14 cellular contexts compared by ENCODE assay signal in genomic region chr14:54169254-54169924, GRCh38.
DNase-seq lines count a peak whose midpoint lies in the region; ATAC-seq and TF ChIP-seq lines count a peak whose summit lies in the region.
"Had no signal": no experiment of that assay in that cellular context is flagged by ENCODE, and none has a peak within 500 bp of the region (broad histone marks: within the 10 kb centered on the region; RNA-seq: fewer than 3 reads in every experiment).

No MANE protein-coding gene starts in this region.

- no peaks in the 10 kb centered on the region for H3K4me1 Mint-ChIP-seq in natural killer cell treated with Interleukin-12 subunit alpha and Interleukin-12 subunit beta and Interleukin-15 and Interleukin-18, amount 100 ng/mL, for 72 hours (ENCODE audit: low read depth in 2 of 2)
- H3K4me1 Mint-ChIP-seq: activated CD8-positive, alpha-beta memory T cell treated with anti-CD3 and anti-CD28 coated beads, Interleukin-2, amount 10 ng/mL, durations not matched to agents 7 days and 5 days had no signal

- no peaks in the 10 kb centered on the region for H3F3A ChIP-seq in SK-N-SH (replicated peaks; ENCODE audit: insufficient read depth)

- TF ChIP-seq RAD21 in SK-N-SH (IDR thresholded peaks at IDR 0.05; ENCODE audit: low read length), result no peak

- DNase-seq in SK-N-SH (no peak), NAMALWA (ENCODE audit: low spot score) (peak; percentile 25), epithelial cell of prostate (ENCODE audit: low read depth, low spot score) (no peak), retinal pigment epithelial cell (ENCODE audit: low read depth) (peak; percentile 52), NCI-H1436 treated with DMSO at 0.1 percent for 48 hours (lab: John Stamatoyannopoulos, UW) (no peak)
- DNase-seq in natural killer cell treated with Interleukin-12 subunit alpha and Interleukin-12 subunit beta and Interleukin-15 and Interleukin-18, amount 100 ng/mL, for 72 hours (ENCODE audit: low spot score), result no peak
- DNase-seq: activated CD8-positive, alpha-beta memory T cell treated with anti-CD3 and anti-CD28 coated beads, Interleukin-2, amount 10 ng/mL, durations not matched to agents 7 days and 5 days; NCI-H345; Right ventricle myocardium superior; sigmoid colon had no signal

- peak; percentile 26 to 52; a peak in 2 of 4 replicates for TF ChIP-seq EP300 in SK-N-SH (IDR thresholded peaks at IDR 0.05; ENCODE audit: borderline replicate concordance in 1 of 2, low read depth in 1 of 2, low read length in 1 of 2)

- H3K9me3 ChIP-seq in SK-N-SH, result no peaks in the 10 kb centered on the region
- H3K9me3 ChIP-seq: A549, sigmoid colon, tibial nerve had no signal

- H3K4me3 ChIP-seq in SK-N-SH (ENCODE audit: low read depth in 2 of 2, low read length in 1 of 2) (no peak overlapping the region), retinal pigment epithelial cell (ENCODE audit: low read length) (no peak overlapping the region)
- H3K4me3 ChIP-seq: A549, sigmoid colon, tibial nerve had no signal

- H3K9ac ChIP-seq in SK-N-SH, result no peak overlapping the region

- H4K20me1 ChIP-seq in SK-N-SH (ENCODE audit: insufficient read depth), result no peaks in the 10 kb centered on the region

- H3K27ac ChIP-seq in SK-N-SH (ENCODE audit: low read depth in 2 of 2, low read length in 1 of 2) (no peak overlapping the region), epithelial cell of prostate (peak overlapping the region; percentile 65)
- H3K27ac ChIP-seq: A549, sigmoid colon had no signal

- peaks cover 7 to 11% of the 10 kb centered on the region in 2 experiments; a peak in 2 of 4 replicates for H3K4me1 ChIP-seq in SK-N-SH (ENCODE audit: control insufficient read depth in 1 of 2, insufficient read depth in 2 of 2, low read depth in 1 of 2, low read length in 1 of 2)
- H3K4me1 ChIP-seq: A549 had no signal

- H3K9me3 Mint-ChIP-seq in natural killer cell treated with Interleukin-12 subunit alpha and Interleukin-12 subunit beta and Interleukin-15 and Interleukin-18, amount 100 ng/mL, for 72 hours, result no peaks in the 10 kb centered on the region

- no peak overlapping the region for H3K27ac Mint-ChIP-seq in natural killer cell treated with Interleukin-12 subunit alpha and Interleukin-12 subunit beta and Interleukin-15 and Interleukin-18, amount 100 ng/mL, for 72 hours
- H3K27ac Mint-ChIP-seq: activated CD8-positive, alpha-beta memory T cell treated with anti-CD3 and anti-CD28 coated beads, Interleukin-2, amount 10 ng/mL, durations not matched to agents 7 days and 5 days had no signal

- no peaks in the 10 kb centered on the region for H3K9me2 ChIP-seq in SK-N-SH

- no peaks in the 10 kb centered on the region for H3K36me3 Mint-ChIP-seq in natural killer cell treated with Interleukin-12 subunit alpha and Interleukin-12 subunit beta and Interleukin-15 and Interleukin-18, amount 100 ng/mL, for 72 hours
- H3K36me3 Mint-ChIP-seq: activated CD8-positive, alpha-beta memory T cell treated with anti-CD3 and anti-CD28 coated beads, Interleukin-2, amount 10 ng/mL, durations not matched to agents 7 days and 5 days had no signal

- H3K4me2 ChIP-seq in SK-N-SH, result 0 out of 2 replicates have a peak overlapping the region, but pooled peaks have one; percentile 39
- H3K4me2 ChIP-seq: A549 had no signal

- H3K4me3 Mint-ChIP-seq in natural killer cell treated with Interleukin-12 subunit alpha and Interleukin-12 subunit beta and Interleukin-15 and Interleukin-18, amount 100 ng/mL, for 72 hours, result no peak overlapping the region
- H3K4me3 Mint-ChIP-seq: activated CD8-positive, alpha-beta memory T cell treated with anti-CD3 and anti-CD28 coated beads, Interleukin-2, amount 10 ng/mL, durations not matched to agents 7 days and 5 days had no signal

- WGBS in SK-N-SH (ENCODE audit: low lambda C conversion rate), result 36% methylated on average over 4 of the region's 4 CpGs

- peaks cover 9% of the 10 kb centered on the region; the same call in 1 of the 2 replicates for H3K27me3 ChIP-seq in SK-N-SH (ENCODE audit: insufficient read depth)
- H3K27me3 ChIP-seq: sigmoid colon, tibial nerve had no signal

- no peaks in the 10 kb centered on the region for H3K36me3 ChIP-seq in SK-N-SH (replicated peaks in 1 of 2; ENCODE audit: control insufficient read depth in 1 of 2, insufficient read depth in 2 of 2, low read length in 1 of 2)
- H3K36me3 ChIP-seq: sigmoid colon, tibial nerve had no signal

- H3K79me2 ChIP-seq in SK-N-SH (ENCODE audit: insufficient read depth), result no peaks in the 10 kb centered on the region

- peaks cover 10 to 13% of the 10 kb centered on the region in 2 donors for H3K27me3 Mint-ChIP-seq in natural killer cell treated with Interleukin-12 subunit alpha and Interleukin-12 subunit beta and Interleukin-15 and Interleukin-18, amount 100 ng/mL, for 72 hours

- ATAC-seq in SK-N-SH treated with all-trans-retinoic acid at 6 μM for 48 hours (no peak), HG02885 (IDR thresholded peaks at IDR 0.05; ENCODE audit: poor library complexity, unreplicated experiment) (no peak)
- no peak for ATAC-seq in natural killer cell treated with Interleukin-12 subunit alpha and Interleukin-12 subunit beta and Interleukin-15 and Interleukin-18, amount 100 ng/mL, for 72 hours
- ATAC-seq: A549; activated CD8-positive, alpha-beta memory T cell treated with anti-CD3 and anti-CD28 coated beads, Interleukin-2, amount 10 ng/mL, durations not matched to agents 7 days and 5 days had no signal

- POLR2A ChIA-PET in SK-N-SH (lab: Yijun Ruan, JAX), result no interaction called here

- H2AFZ ChIP-seq in SK-N-SH (ENCODE audit: low read depth), result no peak overlapping the region

- CTCF ChIA-PET in SK-N-SH (lab: Yijun Ruan, JAX), result interaction anchor here (1.0 to 5.2 kb wide), 3 partner anchors 179 to 239 kb away, joined by 3 to 20 read pairs (median 3); no protein-coding TSS in a partner anchor

- TF ChIP-seq CTCF in SK-N-SH (IDR thresholded peaks at IDR 0.05), result no peak
- TF ChIP-seq CTCF in retinal pigment epithelial cell (conservative IDR thresholded peaks at IDR 0.05; ENCODE audit: low read depth, low read length), result no peak

TF ChIP-seq in SK-N-SH, 30 proteins besides CTCF, POLR2A, EP300 and RAD21 (continues in another document):
- TF ChIP-seq JUND (IDR thresholded peaks at IDR 0.05) (0 out of 2 replicates have a peak, but pooled peaks have one; percentile 29), REST (IDR thresholded peaks at IDR 0.05; ENCODE audit: low read depth, low read length) (no peak), TAF1 (IDR thresholded peaks at IDR 0.05; ENCODE audit: borderline replicate concordance, low read depth, low read length) (no peak)

TF ChIP-seq in SK-N-SH treated with all-trans-retinoic acid at 6 μM for 48 hours, 23 proteins besides CTCF, POLR2A, EP300 and RAD21:
- TF ChIP-seq BACH2 (CRISPR knock-in tag; IDR thresholded peaks at IDR 0.05; ENCODE audit: borderline replicate concordance), result no peak
- no peak for TF ChIP-seq RARB (CRISPR knock-in tag; IDR thresholded peaks at IDR 0.05)
- TF ChIP-seq ZNF565 (CRISPR knock-in tag; conservative IDR thresholded peaks at IDR 0.05; ENCODE audit: low read depth), result no peak
- no peak for TF ChIP-seq OSR1 (CRISPR knock-in tag; IDR thresholded peaks at IDR 0.05)
- no peak for TF ChIP-seq ZFP30 (CRISPR knock-in tag; IDR thresholded peaks at IDR 0.05)
- TF ChIP-seq GLIS3 (CRISPR knock-in tag; IDR thresholded peaks at IDR 0.05), result no peak
- no peak for TF ChIP-seq ZC3H10 (CRISPR knock-in tag; IDR thresholded peaks at IDR 0.05)
- TF ChIP-seq PPARA (CRISPR knock-in tag; IDR thresholded peaks at IDR 0.05; ENCODE audit: borderline replicate concordance), result no peak
- no peak for TF ChIP-seq ISL1 (CRISPR knock-in tag; IDR thresholded peaks at IDR 0.05)
- no peak for TF ChIP-seq ARNTL (CRISPR knock-in tag; IDR thresholded peaks at IDR 0.05; ENCODE audit: borderline replicate concordance, low read depth)
- TF ChIP-seq TCF4 (CRISPR knock-in tag; IDR thresholded peaks at IDR 0.05; ENCODE audit: borderline replicate concordance), result no peak
- no peak for TF ChIP-seq SNAI2 (CRISPR knock-in tag; IDR thresholded peaks at IDR 0.05)

Comparison
In these comparisons a context has a peak if more than half of its experiments do, and no peak if none do; other contexts are left out.
1. DNase-seq: peak in NAMALWA (single experiment) and retinal pigment epithelial cell (single experiment); none in SK-N-SH (single experiment), epithelial cell of prostate (single experiment), NCI-H1436 treated with DMSO at 0.1 percent for 48 hours (single experiment) and natural killer cell treated with Interleukin-12 subunit alpha and Interleukin-12 subunit beta and Interleukin-15 and Interleukin-18, amount 100 ng/mL, for 72 hours (single experiment).